Comparison of ENCODE assay signal across 8 cellular contexts in the genomic region with DNA sequence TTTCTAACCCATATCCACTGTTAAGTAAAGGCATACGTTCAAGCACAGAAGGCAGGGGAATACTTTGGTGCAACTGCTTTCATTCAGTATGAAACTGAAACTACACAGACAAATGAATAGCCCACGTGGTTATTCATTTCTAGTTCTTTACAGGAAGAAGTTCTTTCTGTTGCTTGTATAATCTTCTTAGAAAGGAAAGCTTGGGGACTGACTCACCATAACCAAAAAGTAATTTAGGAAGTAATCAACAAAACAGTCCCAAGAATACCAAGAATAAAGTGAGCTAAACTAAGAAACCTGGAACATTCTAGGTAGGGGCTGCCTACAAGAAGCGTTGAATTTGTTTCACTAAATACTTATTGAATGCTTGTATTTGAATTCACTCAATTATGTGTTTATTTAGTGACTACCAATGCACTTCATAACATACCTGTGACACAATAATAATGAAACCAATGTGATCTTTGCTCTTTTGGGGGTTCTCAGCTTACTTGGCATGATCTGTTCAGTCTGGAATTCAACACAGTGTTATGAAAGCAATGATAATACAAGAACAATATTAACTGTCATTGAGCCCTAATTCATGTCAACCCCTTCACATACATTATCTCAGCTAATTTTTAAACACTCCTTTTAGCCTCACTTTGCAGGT. TPM values are rescaled to one million over a fixed set of nuclear protein-coding genes. Genes with fewer than 3 reads are reported as not detected.
DNase-seq lines count a peak whose midpoint lies in the region; ATAC-seq, FAIRE-seq and TF ChIP-seq lines count a peak whose summit lies in the region.

No MANE protein-coding gene starts in this region.

- no peaks in the 10 kb centered on the region for H4K20me1 ChIP-seq in neural progenitor cell (ENCODE audit: low read depth)

- H3K27me3 Mint-ChIP-seq in neural progenitor cell (ENCODE audit: insufficient read depth, low read depth) = no peaks in the 10 kb centered on the region

- H3K9me3 ChIP-seq in body of pancreas = no peaks in the 10 kb centered on the region
- H3K9me3 ChIP-seq in mucosa of descending colon = no peaks in the 10 kb centered on the region
- no peaks in the 10 kb centered on the region for H3K9me3 ChIP-seq in neural progenitor cell (ENCODE audit: low read depth)

- intact Hi-C loops in body of pancreas (cut with DNase I) (no loop called here), mucosa of descending colon (cut with DNase I, micrococcal nuclease) (no loop called here)

- TF ChIP-seq POLR2A in H54 (IDR thresholded peaks at IDR 0.05; ENCODE audit: low read depth, low read length) (no peak), body of pancreas (IDR thresholded peaks at IDR 0.05) (no peak)

- no peak overlapping the region for H2AFZ ChIP-seq in neural progenitor cell (replicated peaks)

- H3K4me1 Mint-ChIP-seq in neural progenitor cell = peaks cover 14% of the 10 kb centered on the region

- H3K4me3 ChIP-seq in body of pancreas (no peak overlapping the region), mucosa of descending colon (no peak overlapping the region), neural progenitor cell (no peak overlapping the region)

- H3K36me3 ChIP-seq in body of pancreas (replicated peaks in 1 of 2; ENCODE audit: insufficient read depth in 1 of 2, low read depth in 2 of 2) (no peaks in the 10 kb centered on the region), mucosa of descending colon (ENCODE audit: low read depth) (no peaks in the 10 kb centered on the region), neural progenitor cell (no peaks in the 10 kb centered on the region)

- no peak overlapping the region for H3K27ac Mint-ChIP-seq in neural progenitor cell

- FAIRE-seq in H54 (lab: Jason Lieb, UNC) = peak; percentile 74

- no peaks in the 10 kb centered on the region for H3K27me3 ChIP-seq in body of pancreas
- H3K27me3 ChIP-seq in neural progenitor cell = no peaks in the 10 kb centered on the region

- no peaks in the 10 kb centered on the region for H3K9me3 Mint-ChIP-seq in neural progenitor cell

- ATAC-seq in GM18519 (IDR thresholded peaks at IDR 0.05; ENCODE audit: low FRiP score, unreplicated experiment) = peak; percentile 100
- ATAC-seq in body of pancreas = peak; percentile 67
- ATAC-seq in mucosa of descending colon = peak; percentile 92

- DNase-seq in H54 (ENCODE audit: insufficient read length, low spot score) (no peak), Kasumi-1 (lab: John Stamatoyannopoulos, UW) (peak; percentile 47 to 54), body of pancreas (no peak), mucosa of descending colon (no peak), DMS79 treated with DMSO at 0.1 percent for 48 hours (lab: John Stamatoyannopoulos, UW) (no peak), HuH-7 (ENCODE audit: low spot score) (no peak), neural progenitor cell (ENCODE audit: low spot score) (no peak)

- TF ChIP-seq CTCF in body of pancreas (IDR thresholded peaks at IDR 0.05) (no peak), mucosa of descending colon (IDR thresholded peaks at IDR 0.05) (no peak), neural progenitor cell (IDR thresholded peaks at IDR 0.05) (no peak)

- H3K4me2 ChIP-seq in neural progenitor cell = no peak overlapping the region

- 33 to 37% methylated on average over 3 of the region's 3 CpGs for WGBS in body of pancreas, 2 donors

- H3K27ac ChIP-seq in body of pancreas (peak overlapping the region in 2 of 4 donors; percentile 22 to 34), neural progenitor cell (no peak overlapping the region)

- H3K36me3 Mint-ChIP-seq in neural progenitor cell = peaks cover 46% of the 10 kb centered on the region

- H3K9ac ChIP-seq in neural progenitor cell = no peak overlapping the region

- H3K4me1 ChIP-seq in body of pancreas = peaks cover 8% of the 10 kb centered on the region
- no peaks in the 10 kb centered on the region for H3K4me1 ChIP-seq in mucosa of descending colon (ENCODE audit: low read depth)
- peaks cover 34% of the 10 kb centered on the region for H3K4me1 ChIP-seq in neural progenitor cell

- H3K79me2 ChIP-seq in neural progenitor cell (ENCODE audit: low read depth) = no peaks in the 10 kb centered on the region

- peaks cover 4% of the 10 kb centered on the region for H3F3A ChIP-seq in neural progenitor cell (ENCODE audit: low read depth)

- no peak overlapping the region for H3K4me3 Mint-ChIP-seq in neural progenitor cell

RNA-seq across cellular contexts. Expression of gene KIAA0408, which starts 25.1 kb away (rescaled TPM):
- total RNA-seq in body of pancreas = 1 to 10 TPM; 1.3 TPM
- total RNA-seq in mucosa of descending colon = 10 to 100 TPM in 1 of 3 donors, 1 to 10 TPM in 2; 1.1 to 25.0 (median 2.4) TPM
- 2.2 and 9.7 TPM in 2 replicates for total RNA-seq in neural progenitor cell (ENCODE audit: low replicate concordance)

Comparison
In these comparisons a context has a peak if more than half of its experiments do, and no peak if none do; other contexts are left out.
1. DNase-seq: peak in Kasumi-1 (2 of 2); none in H54 (single experiment), body of pancreas (0 of 4), mucosa of descending colon (0 of 3), DMS79 treated with DMSO at 0.1 percent for 48 hours (single experiment), HuH-7 (single experiment) and neural progenitor cell (single experiment).
2. Peak in every context shown above with its lines, with median percentiles within 50 percentile points of each other: ATAC-seq.